ENCODE assay signal across 8 cellular contexts in genomic region chr20:47503685-47504084, GRCh38. TPM values are rescaled to one million over a fixed set of nuclear protein-coding genes. Genes with fewer than 3 reads are reported as not detected.
DNase-seq lines count a peak whose midpoint lies in the region; ATAC-seq and TF ChIP-seq lines count a peak whose summit lies in the region.

No MANE protein-coding gene starts in this region.

- H3K4me1 Mint-ChIP-seq in MCF 10A (ENCODE audit: insufficient read depth, unreplicated experiment), result peaks cover 28% of the 10 kb centered on the region
- peaks cover 55% of the 10 kb centered on the region for H3K4me1 Mint-ChIP-seq in neural progenitor cell

- TF ChIP-seq CTCF in MCF 10A (IDR thresholded peaks at IDR 0.05; ENCODE audit: unreplicated experiment) (no peak), neural progenitor cell (IDR thresholded peaks at IDR 0.05) (no peak)

- H3K4me3 ChIP-seq in MG63 (peak overlapping the region; percentile 91), neural progenitor cell (peak overlapping the region; percentile 86)

- CTCF ChIA-PET in MCF 10A (lab: Yijun Ruan, JAX), result interaction anchor here (0.5 to 4.2 kb wide), 8 partner anchors 10 to 147 kb away, joined by 3 to 18 read pairs (median 4); no protein-coding TSS in a partner anchor

- no peak overlapping the region for H3K27ac ChIP-seq in neural progenitor cell

- peak overlapping the region; percentile 90 for H3K4me2 ChIP-seq in neural progenitor cell

- intact Hi-C loops in MCF 10A (cut with micrococcal nuclease), result loop anchor here (2.0 to 5.0 kb wide), 3 partner anchors 41 to 231 kb away; no protein-coding TSS in a partner anchor

- H3K36me3 ChIP-seq in MG63, result 0 out of 2 replicates have a peak, but pooled peaks cover 3% of the 10 kb centered on the region
- no peaks in the 10 kb centered on the region for H3K36me3 ChIP-seq in neural progenitor cell

- H3K4me3 Mint-ChIP-seq in MCF 10A (ENCODE audit: unreplicated experiment), result peak overlapping the region; percentile 94
- peak overlapping the region; percentile 96 for H3K4me3 Mint-ChIP-seq in neural progenitor cell

- H3K9me3 ChIP-seq in MG63 (no peaks in the 10 kb centered on the region), neural progenitor cell (ENCODE audit: low read depth) (no peaks in the 10 kb centered on the region)

- H3K27me3 Mint-ChIP-seq in MCF 10A (ENCODE audit: insufficient read depth, unreplicated experiment), result no peaks in the 10 kb centered on the region
- no peaks in the 10 kb centered on the region for H3K27me3 Mint-ChIP-seq in neural progenitor cell (ENCODE audit: insufficient read depth, low read depth)

- H3K4me1 ChIP-seq in neural progenitor cell, result peaks cover 48% of the 10 kb centered on the region

- H3F3A ChIP-seq in neural progenitor cell (ENCODE audit: low read depth), result peaks cover 47% of the 10 kb centered on the region

- H3K9me3 Mint-ChIP-seq in MCF 10A (ENCODE audit: unreplicated experiment), result no peaks in the 10 kb centered on the region
- H3K9me3 Mint-ChIP-seq in neural progenitor cell, result no peaks in the 10 kb centered on the region

- H3K9ac ChIP-seq in neural progenitor cell, result no peak overlapping the region

- H3K79me2 ChIP-seq in neural progenitor cell (ENCODE audit: low read depth), result peaks cover 68% of the 10 kb centered on the region

- no peak overlapping the region for H2AFZ ChIP-seq in neural progenitor cell (replicated peaks)

- H3K36me3 Mint-ChIP-seq in MCF 10A (ENCODE audit: insufficient read depth, unreplicated experiment), result peaks cover 6% of the 10 kb centered on the region
- H3K36me3 Mint-ChIP-seq in neural progenitor cell, result no peaks in the 10 kb centered on the region

- H3K27ac Mint-ChIP-seq in MCF 10A (ENCODE audit: low read depth, unreplicated experiment), result peak overlapping the region; percentile 95
- no peak overlapping the region for H3K27ac Mint-ChIP-seq in neural progenitor cell

- peak; percentile 38 for DNase-seq in NCI-H1092 treated with DMSO at 0.1 percent for 48 hours (lab: John Stamatoyannopoulos, UW)
- DNase-seq in NCI-H1092 (lab: John Stamatoyannopoulos, UW), result no peak
- DNase-seq in MG63, result no peak
- DNase-seq in MCF 10A (ENCODE audit: unreplicated experiment), result no peak
- no peak for DNase-seq in neural progenitor cell (ENCODE audit: low spot score)
- no peak for DNase-seq in stimulated activated CD4-positive, alpha-beta T cell treated with anti-CD3 and anti-CD28 coated beads, Interleukin-2, amount 100 ng/mL, for 48 hours

- no peak for ATAC-seq in GM19023 (IDR thresholded peaks at IDR 0.05; ENCODE audit: unreplicated experiment)
- no peak for ATAC-seq in HG02588 (IDR thresholded peaks at IDR 0.05; ENCODE audit: unreplicated experiment)

- no peaks in the 10 kb centered on the region for H3K27me3 ChIP-seq in MG63
- H3K27me3 ChIP-seq in neural progenitor cell, result no peaks in the 10 kb centered on the region

- no TSS peak for BruUV-seq in MCF 10A (replicated peaks; lab: Mats Ljungman, UMichigan)

- POLR2A ChIA-PET in MCF 10A (lab: Yijun Ruan, JAX), result interaction anchor here (0.5 to 5.5 kb wide), 28 partner anchors 11 to 314 kb away, joined by 3 to 192 read pairs (median 15); partner anchors contain the start of gene ZMYND8

- peaks cover 42% of the 10 kb centered on the region for H4K20me1 ChIP-seq in neural progenitor cell (ENCODE audit: low read depth)

RNA-seq across cellular contexts. Expression of gene NCOA3, which starts 2.0 kb away (rescaled TPM):
- 9.2 and 15.3 TPM in 2 replicates for total RNA-seq in MG63 (2014; rRNA removed; shearing (Covaris generic); ENCODE audit: low replicate concordance)
- total RNA-seq in MCF 10A (2022) (61.4 and 68.6 TPM in 2 replicates), neural progenitor cell (ENCODE audit: low replicate concordance) (45.6 and 64.5 TPM in 2 replicates)
